In the genomic region with DNA sequence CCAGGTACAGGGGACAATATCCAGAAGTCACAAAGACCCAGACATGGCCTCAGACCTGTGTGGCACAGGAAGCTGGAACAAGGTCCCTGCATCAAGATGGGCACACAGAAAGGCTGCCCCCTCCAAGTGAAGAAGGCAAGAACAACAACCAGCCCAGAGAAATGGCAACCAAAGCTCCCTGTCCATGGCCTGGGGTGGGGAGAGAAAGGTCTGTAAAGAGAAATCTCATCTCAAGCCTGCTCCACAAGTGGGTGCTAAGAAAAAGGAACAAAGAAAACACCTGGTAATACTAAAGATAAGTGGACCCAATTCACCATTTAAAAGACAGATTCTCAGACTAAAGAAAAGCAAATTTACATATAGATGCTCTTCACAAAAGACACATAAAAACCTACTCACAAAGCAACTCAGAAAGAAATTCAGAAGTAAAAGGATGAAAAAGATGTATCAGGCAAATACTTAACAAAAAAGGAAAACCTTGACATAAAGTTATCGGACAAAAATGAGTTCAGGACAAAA, we compare ENCODE assay signal across 16 cellular contexts.
"Had no signal": no experiment of that assay in that cellular context is flagged by ENCODE, and none has a peak within 500 bp of the region (broad histone marks: within the 10 kb centered on the region; RNA-seq: fewer than 3 reads in every experiment).

No MANE protein-coding gene starts in this region.

- H3K36me3 ChIP-seq: breast epithelium, gastroesophageal sphincter, heart right ventricle, lower lobe of right lung, pancreas had no signal

- H3K4me1 ChIP-seq: breast epithelium had no signal

- H3K27ac Mint-ChIP-seq: activated CD4-positive, alpha-beta T cell treated with anti-CD3 and anti-CD28 coated beads, Interleukin-2, amount 10 ng/mL, durations not matched to agents 7 days and 5 days; T-helper 2 cell treated with Interferon-gamma antibody and Interleukin-4, amounts not matched to agents 5 μg/mL and 100 μg/mL, for 36 hours had no signal

- H3K4me3 Mint-ChIP-seq: activated CD4-positive, alpha-beta T cell treated with anti-CD3 and anti-CD28 coated beads, Interleukin-2, amount 10 ng/mL, durations not matched to agents 7 days and 5 days; T-helper 2 cell treated with Interferon-gamma antibody and Interleukin-4, amounts not matched to agents 5 μg/mL and 100 μg/mL, for 36 hours had no signal

- H3K4me3 ChIP-seq: breast epithelium, gastroesophageal sphincter, heart right ventricle, lower lobe of right lung, pancreas had no signal

- H3K27ac ChIP-seq: breast epithelium, gastroesophageal sphincter, heart right ventricle, lower lobe of right lung, pancreas had no signal

- H3K9me3 ChIP-seq: breast epithelium, gastroesophageal sphincter, heart right ventricle, lower lobe of right lung, pancreas had no signal

- DNase-seq: activated CD4-positive, alpha-beta T cell treated with anti-CD3 and anti-CD28 coated beads, Interleukin-2, amount 10 ng/mL, durations not matched to agents 7 days and 5 days; activated CD4-positive, CD25-positive, alpha-beta regulatory T cell; activated CD8-positive, alpha-beta memory T cell treated with anti-CD3 and anti-CD28 coated beads for 24 hours; activated naive CD4-positive, alpha-beta T cell; aorta; cerebellar nuclear complex; heart right ventricle; left colon; lower lobe of right lung; midbrain; pancreas; stimulated activated CD4-positive, alpha-beta T cell treated with anti-CD3 and anti-CD28 coated beads, Interleukin-12 subunit alpha, Interleukin-12 subunit beta, amount 100 ng/mL, for 4 hours; stimulated activated CD4-positive, alpha-beta T cell treated with anti-CD3 and anti-CD28 coated beads, Interleukin-2, amount 100 ng/mL, for 24 hours had no signal

- H3K9me3 Mint-ChIP-seq: activated CD4-positive, alpha-beta T cell treated with anti-CD3 and anti-CD28 coated beads, Interleukin-2, amount 10 ng/mL, durations not matched to agents 7 days and 5 days; T-helper 2 cell treated with Interferon-gamma antibody and Interleukin-4, amounts not matched to agents 5 μg/mL and 100 μg/mL, for 36 hours had no signal

- H3K27me3 ChIP-seq: breast epithelium, gastroesophageal sphincter, heart right ventricle, pancreas had no signal

- ATAC-seq: gastroesophageal sphincter, heart right ventricle, left colon, lower lobe of right lung, pancreas had no signal

- H3K27me3 Mint-ChIP-seq: activated CD4-positive, alpha-beta T cell treated with anti-CD3 and anti-CD28 coated beads, Interleukin-2, amount 10 ng/mL, durations not matched to agents 7 days and 5 days had no signal
